Comparison of ENCODE assay signal across 14 cellular contexts in genomic region chr17:41957058-41957868, GRCh38. TPM values are rescaled to one million over a fixed set of nuclear protein-coding genes. Genes with fewer than 3 reads are reported as not detected.
A peak's percentile ranks its signal among the peaks of the same experiment; 100 is the strongest.
DNase-seq lines count a peak whose midpoint lies in the region; TF ChIP-seq lines count a peak whose summit lies in the region.
"Had no signal": no experiment of that assay in that cellular context is flagged by ENCODE, and none has a peak within 500 bp of the region (broad histone marks: within the 10 kb centered on the region; RNA-seq: fewer than 3 reads in every experiment).

No MANE protein-coding gene starts in this region.

- TF ChIP-seq CTCF in chondrocyte (IDR thresholded peaks at IDR 0.05) (no peak), ovary (IDR thresholded peaks at IDR 0.05) (no peak), spleen (IDR thresholded peaks at IDR 0.05 in 8 of 11, conservative IDR thresholded peaks at IDR 0.05 in 3 of 11) (no peak)

- WGBS in ovary, 3 donors = 74 to 83% (median 82%) methylated on average over 11 of the region's 11 CpGs
- WGBS in spleen, 5 donors = 53 to 63% (median 58%) methylated on average over 11 of the region's 11 CpGs

- peaks cover 27% of the 10 kb centered on the region for H3K4me1 Mint-ChIP-seq in chondrocyte (ENCODE audit: low read depth)
- H3K4me1 Mint-ChIP-seq: immature natural killer cell had no signal

- peak overlapping the region; percentile 74 for H3K27ac Mint-ChIP-seq in chondrocyte (ENCODE audit: unreplicated experiment)
- H3K27ac Mint-ChIP-seq: activated naive CD8-positive, alpha-beta T cell; immature natural killer cell had no signal

- intact Hi-C loops in ovary (cut with DNase I) (no loop called here), spleen (cut with DNase I; ENCODE audit: low total_unique reads) (no loop called here)

- no peaks in the 10 kb centered on the region for H3K27me3 Mint-ChIP-seq in chondrocyte (ENCODE audit: low read depth)
- H3K27me3 Mint-ChIP-seq: activated naive CD8-positive, alpha-beta T cell had no signal

- no peak overlapping the region for H3K27ac ChIP-seq in ovary
- no peak overlapping the region for H3K27ac ChIP-seq in spleen
- H3K27ac ChIP-seq: coronary artery had no signal

- H3K9me3 ChIP-seq in ovary (no peaks in the 10 kb centered on the region), spleen (no peaks in the 10 kb centered on the region)

- H3K4me3 Mint-ChIP-seq in chondrocyte (ENCODE audit: unreplicated experiment) = no peak overlapping the region
- H3K4me3 Mint-ChIP-seq: activated naive CD8-positive, alpha-beta T cell; immature natural killer cell had no signal

- no peaks in the 10 kb centered on the region for H3K9me3 Mint-ChIP-seq in chondrocyte (ENCODE audit: low read depth)
- H3K9me3 Mint-ChIP-seq: immature natural killer cell had no signal

- H3K36me3 ChIP-seq in ovary (no peaks in the 10 kb centered on the region), spleen (no peaks in the 10 kb centered on the region)

- H3K4me3 ChIP-seq in ovary (no peak overlapping the region), spleen (no peak overlapping the region)
- H3K4me3 ChIP-seq: coronary artery had no signal

- peaks cover 2% of the 10 kb centered on the region for H3K4me1 ChIP-seq in ovary (ENCODE audit: insufficient read depth)
- H3K4me1 ChIP-seq in spleen = peaks cover 0 to 25% (median 8%) of the 10 kb centered on the region in 6 donors

- H3K27me3 ChIP-seq in ovary (no peaks in the 10 kb centered on the region), spleen (replicated peaks in 1 of 7) (no peaks in the 10 kb centered on the region)

- TF ChIP-seq POLR2A in ovary (IDR thresholded peaks at IDR 0.05) = no peak
- TF ChIP-seq POLR2A in spleen (IDR thresholded peaks at IDR 0.05) = no peak

- no peaks in the 10 kb centered on the region for H3K36me3 Mint-ChIP-seq in chondrocyte (ENCODE audit: low read depth)
- H3K36me3 Mint-ChIP-seq: activated naive CD8-positive, alpha-beta T cell; immature natural killer cell had no signal

- DNase-seq in Daoy (ENCODE audit: low read depth) (peak; percentile 49), HuH-7 (ENCODE audit: low spot score) (peak; percentile 53), chondrocyte (ENCODE audit: low spot score) (no peak), left kidney (ENCODE audit: low read depth, low spot score) (peak; percentile 36), ovary (no peak), ureter (ENCODE audit: low spot score) (no peak), spleen (no peak)
- no peak for DNase-seq in activated naive CD4-positive, alpha-beta T cell (lab: John Stamatoyannopoulos, UW)
- DNase-seq: immature natural killer cell; NCI-H2029 treated with DMSO at 0.1 percent for 48 hours; SHP77 treated with DMSO at 0.1 percent for 48 hours; stimulated activated CD4-positive, alpha-beta T cell treated with anti-CD3 and anti-CD28 coated beads, Interleukin-4, amount 100 ng/mL, for 1 hour had no signal

- no peak for TF ChIP-seq EP300 in ovary (IDR thresholded peaks at IDR 0.05)

RNA-seq across cellular contexts. Expression of gene CNP, which starts 9.3 kb away (rescaled TPM):
- total RNA-seq in Daoy (2014; rRNA removed; shearing (Covaris generic)) = 39.5 and 41.6 TPM in 2 replicates
- 78.3 to 86.0 TPM (median 79.4 TPM) in 3 replicates for total RNA-seq in chondrocyte
- 10 to 100 TPM; 30.5 to 88.9 (median 77.5) TPM for total RNA-seq in ovary
- polyA plus RNA-seq in ovary = 10 to 100 TPM; 30.7 to 47.0 TPM
- total RNA-seq in ureter = 45.7 TPM
- total RNA-seq in spleen = 10 to 100 TPM; 29.2 to 49.8 (median 44.2) TPM
- polyA plus RNA-seq in spleen = 10 to 100 TPM; 22.3 to 41.6 (median 25.9) TPM

RNA-seq across cellular contexts. Expression of gene ODAD4, which starts 26.8 kb away (rescaled TPM):
- total RNA-seq in Daoy (2014; rRNA removed; shearing (Covaris generic)) = 0.42 and 2.8 TPM in 2 replicates
- total RNA-seq in chondrocyte = 0.70 to 0.99 TPM (median 0.77 TPM) in 3 replicates
- total RNA-seq in ovary = 10 to 100 TPM in 1 of 7 donors, 1 to 10 TPM in 6; 1.1 to 11.0 (median 2.4) TPM
- 1 to 10 TPM; 1.7 to 2.1 TPM for polyA plus RNA-seq in ovary
- 0.75 TPM for total RNA-seq in ureter
- 1 to 10 TPM in 1 of 7 donors, under 1 TPM in 2, not detected in 4; 0.20 to 1.0 (median 0.52) TPM for total RNA-seq in spleen
- under 1 TPM; 0.22 to 0.35 (median 0.30) TPM for polyA plus RNA-seq in spleen

RNA-seq across cellular contexts. Expression of gene ACLY, which starts 38.5 kb away (rescaled TPM):
- total RNA-seq in Daoy (2014; rRNA removed; shearing (Covaris generic)) = 115 and 124 TPM in 2 replicates
- total RNA-seq in chondrocyte (181 to 189 TPM (median 187 TPM) in 3 replicates), ovary (100 to 1,000 TPM in 1 of 7 donors, 10 to 100 TPM in 6; 23.6 to 119 (median 53.4) TPM), ureter (94.2 TPM), spleen (100 to 1,000 TPM in 2 of 7 donors, 10 to 100 TPM in 5; 64.9 to 112 (median 87.6) TPM)
- polyA plus RNA-seq in ovary (10 to 100 TPM; 26.9 to 69.4 TPM), spleen (10 to 100 TPM; 17.7 to 28.6 (median 21.6) TPM)

RNA-seq across cellular contexts. Expression of gene DNAJC7, which starts 60.0 kb away (rescaled TPM):
- total RNA-seq in Daoy (2014; rRNA removed; shearing (Covaris generic)) = 148 and 155 TPM in 2 replicates
- total RNA-seq in chondrocyte = 51.1 to 61.0 TPM (median 51.2 TPM) in 3 replicates
- 10 to 100 TPM; 37.7 to 92.4 (median 70.1) TPM for total RNA-seq in ovary
- polyA plus RNA-seq in ovary = 100 to 1,000 TPM in 1 of 2 donors, 10 to 100 TPM in 1; 61.1 to 102 TPM
- total RNA-seq in ureter = 111 TPM
- total RNA-seq in spleen = 100 to 1,000 TPM in 1 of 7 donors, 10 to 100 TPM in 6; 60.6 to 108 (median 90.4) TPM
- polyA plus RNA-seq in spleen = 10 to 100 TPM; 68.5 to 75.7 (median 71.6) TPM

Comparison
In these comparisons a context has a peak if more than half of its experiments do, and no peak if none do; other contexts are left out.
1. DNase-seq: peak in Daoy (single experiment), HuH-7 (single experiment) and left kidney (single experiment); none in chondrocyte (single experiment), ovary (0 of 5), ureter (single experiment), spleen (single experiment) and activated naive CD4-positive, alpha-beta T cell (0 of 4).